ENCODE assay signal across 9 cellular contexts in genomic region chr5:5710471-5710870, GRCh38.
"Had no signal": no experiment of that assay in that cellular context is flagged by ENCODE, and none has a peak within 500 bp of the region (broad histone marks: within the 10 kb centered on the region; RNA-seq: fewer than 3 reads in every experiment).

No MANE protein-coding gene starts in this region.

- H3K27me3 ChIP-seq: cardiac muscle cell, left lung, ovary had no signal

- DNase-seq: activated CD4-positive, alpha-beta T cell treated with anti-CD3 and anti-CD28 coated beads for 4 hours; activated naive CD4-positive, alpha-beta T cell; foreskin melanocyte; left lung; mesendoderm; ovary; stimulated activated CD4-positive, alpha-beta T cell treated with anti-CD3 and anti-CD28 coated beads, Interleukin-2, amount 100 ng/mL, for 48 hours; stimulated activated naive CD4-positive, alpha-beta T cell treated with Interleukin-2 at 50 U/mL for 16 hours had no signal

- H3K27ac ChIP-seq: cardiac muscle cell, left lung, ovary had no signal

- H3K36me3 ChIP-seq: cardiac muscle cell, left lung, ovary had no signal

- H3K9me3 ChIP-seq: left lung, ovary had no signal

- H3K4me1 ChIP-seq: left lung had no signal

- H3K4me3 ChIP-seq: cardiac muscle cell, left lung, ovary had no signal
